18 cellular contexts compared by ENCODE assay signal in genomic region chr18:7840445-7840844, GRCh38.
"Had no signal": no experiment of that assay in that cellular context is flagged by ENCODE, and none has a peak within 500 bp of the region (broad histone marks: within the 10 kb centered on the region; RNA-seq: fewer than 3 reads in every experiment).

No MANE protein-coding gene starts in this region.

- H3K4me3 ChIP-seq: dorsolateral prefrontal cortex, tibial artery, uterus had no signal

- ATAC-seq: activated CD4-positive, alpha-beta T cell treated with anti-CD3 and anti-CD28 coated beads for 36 hours; naive thymus-derived CD8-positive, alpha-beta T cell had no signal

- H3K4me1 Mint-ChIP-seq: naive thymus-derived CD8-positive, alpha-beta T cell had no signal

- H3K27me3 Mint-ChIP-seq: activated CD4-positive, alpha-beta T cell treated with anti-CD3 and anti-CD28 coated beads for 36 hours; activated naive CD8-positive, alpha-beta T cell; naive thymus-derived CD8-positive, alpha-beta T cell had no signal

- H3K27me3 ChIP-seq: dorsolateral prefrontal cortex, tibial artery, uterus had no signal

- H3K9ac ChIP-seq: parathyroid adenoma had no signal

- DNase-seq: activated CD4-positive, alpha-beta T cell treated with anti-CD3 and anti-CD28 coated beads for 36 hours; activated CD4-positive, alpha-beta T cell treated with anti-CD3 and anti-CD28 coated beads, Interleukin-2, amount 50 U/mL, for 48 hours; activated gamma-delta T cell treated with Interleukin-2 at 50 U/mL for 16 hours; dorsolateral prefrontal cortex; foreskin melanocyte; hypothalamus; kidney; naive thymus-derived CD8-positive, alpha-beta T cell; retina; stimulated activated CD8-positive, alpha-beta memory T cell treated with anti-CD3 and anti-CD28 coated beads, Interleukin-4, amount 100 ng/mL, for 48 hours; stimulated activated naive CD4-positive, alpha-beta T cell; tibial artery; uterus had no signal

- FAIRE-seq: kidney, TTC549 had no signal

- H3K4me3 Mint-ChIP-seq: activated CD4-positive, alpha-beta T cell treated with anti-CD3 and anti-CD28 coated beads for 36 hours; activated naive CD8-positive, alpha-beta T cell; naive thymus-derived CD8-positive, alpha-beta T cell; T-helper 2 cell treated with Interferon-gamma antibody and Interleukin-4, amounts not matched to agents 5 μg/mL and 100 μg/mL, for 36 hours had no signal

- H3K27ac Mint-ChIP-seq: activated CD4-positive, alpha-beta T cell treated with anti-CD3 and anti-CD28 coated beads for 36 hours; activated naive CD8-positive, alpha-beta T cell; naive thymus-derived CD8-positive, alpha-beta T cell; T-helper 2 cell treated with Interferon-gamma antibody and Interleukin-4, amounts not matched to agents 5 μg/mL and 100 μg/mL, for 36 hours had no signal

- H2AFZ ChIP-seq: parathyroid adenoma had no signal

- H3K27ac ChIP-seq: dorsolateral prefrontal cortex, epithelial cell of prostate, parathyroid adenoma, tibial artery, uterus had no signal

- H3K36me3 ChIP-seq: tibial artery, uterus had no signal

- H3K36me3 Mint-ChIP-seq: activated naive CD8-positive, alpha-beta T cell had no signal

- H3K9me3 ChIP-seq: uterus had no signal

- H3K4me1 ChIP-seq: uterus had no signal
